Comparison of ENCODE assay signal across 25 cellular contexts in genomic region chr7:45017253-45017652, GRCh38.
"Had no signal": no experiment of that assay in that cellular context is flagged by ENCODE, and none has a peak within 500 bp of the region (broad histone marks: within the 10 kb centered on the region; RNA-seq: fewer than 3 reads in every experiment).

No MANE protein-coding gene starts in this region.

- H3K9me3 ChIP-seq: body of pancreas, neutrophil, pancreas, psoas muscle, right atrium auricular region, testis, vagina had no signal

- H3K36me3 Mint-ChIP-seq: natural killer cell had no signal

- H3K27ac ChIP-seq: body of pancreas, heart right ventricle, neutrophil, pancreas, psoas muscle, right atrium auricular region, skin epidermis, testis, vagina had no signal

- DNase-seq: activated CD4-positive, alpha-beta T cell treated with anti-CD3 and anti-CD28 coated beads, Interleukin-2, amount 50 U/mL, for 48 hours; activated naive CD4-positive, alpha-beta T cell treated with Interleukin-2 at 50 U/mL for 16 hours; anterior cingulate cortex; body of pancreas; effector CD4-positive, alpha-beta T cell; erythroblast; foreskin fibroblast; heart right ventricle; natural killer cell; pancreas; psoas muscle; stimulated activated CD4-positive, alpha-beta T cell treated with anti-CD3 and anti-CD28 coated beads, Interleukin-15, amount 100 ng/mL, for 24 hours; stimulated activated CD8-positive, alpha-beta memory T cell treated with anti-CD3 and anti-CD28 coated beads, Interleukin-4, amount 100 ng/mL, for 48 hours; stimulated activated naive B cell treated with anti-CD40 and anti-IgM and Interleukin-4, amounts not matched to agents 10 μg/mL and 1 μg/mL and 100 μg/mL, for 72 hours; T-helper 1 cell; T1000; testis; trophoblast cell had no signal

- H3K27me3 Mint-ChIP-seq: dendritic cell treated with granulocyte-macrophage colony-stimulating factor and Interleukin-4, amounts not matched to agents 40 ng/mL and 50 ng/mL, for 4 days; stimulated activated naive B cell treated with anti-CD40 and anti-IgM and Interleukin-4, amounts not matched to agents 10 μg/mL and 1 μg/mL and 100 μg/mL, for 72 hours had no signal

- ATAC-seq: body of pancreas; heart right ventricle; natural killer cell; pancreas; psoas muscle; stimulated activated naive B cell treated with anti-CD40 and anti-IgM and Interleukin-4, amounts not matched to agents 10 μg/mL and 1 μg/mL and 100 μg/mL, for 72 hours; WTC11 had no signal

- H3K4me1 ChIP-seq: body of pancreas, pancreas, psoas muscle had no signal

- H3K4me3 ChIP-seq: body of pancreas, heart right ventricle, lung, pancreas, psoas muscle, right atrium auricular region, skin epidermis, testis, vagina had no signal

- H3K9me3 Mint-ChIP-seq: dendritic cell treated with granulocyte-macrophage colony-stimulating factor and Interleukin-4, amounts not matched to agents 40 ng/mL and 50 ng/mL, for 4 days; natural killer cell had no signal

- H3K27ac Mint-ChIP-seq: dendritic cell treated with granulocyte-macrophage colony-stimulating factor and Interleukin-4, amounts not matched to agents 40 ng/mL and 50 ng/mL, for 4 days; natural killer cell; stimulated activated naive B cell treated with anti-CD40 and anti-IgM and Interleukin-4, amounts not matched to agents 10 μg/mL and 1 μg/mL and 100 μg/mL, for 72 hours; WTC11 had no signal

- H3K4me3 Mint-ChIP-seq: dendritic cell treated with granulocyte-macrophage colony-stimulating factor and Interleukin-4, amounts not matched to agents 40 ng/mL and 50 ng/mL, for 4 days; natural killer cell; stimulated activated naive B cell treated with anti-CD40 and anti-IgM and Interleukin-4, amounts not matched to agents 10 μg/mL and 1 μg/mL and 100 μg/mL, for 72 hours; WTC11 had no signal

- H3K36me3 ChIP-seq: pancreas, vagina had no signal

- H3K27me3 ChIP-seq: body of pancreas, heart right ventricle, neutrophil, pancreas, right atrium auricular region, testis, vagina had no signal
